ENCODE assay signal across 26 cellular contexts in the genomic region with DNA sequence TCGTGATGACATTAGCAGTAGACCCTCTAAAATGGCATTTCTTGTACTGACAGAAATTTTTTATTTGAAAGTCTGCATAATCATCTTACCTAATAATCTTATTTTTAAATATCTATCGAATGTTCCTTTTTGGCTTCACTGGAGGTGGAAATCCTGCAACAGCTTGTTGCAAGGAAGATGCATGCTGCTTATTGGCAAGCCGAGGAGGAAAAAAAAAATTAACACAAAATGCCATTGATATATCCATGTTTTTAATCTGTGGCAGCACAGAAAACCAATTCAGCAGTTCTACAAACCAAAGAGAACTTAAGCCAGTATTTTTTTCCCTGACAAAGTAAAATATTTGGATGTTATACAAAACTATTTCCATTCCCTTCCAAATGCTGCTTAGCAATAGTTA.
"Had no signal": no experiment of that assay in that cellular context is flagged by ENCODE, and none has a peak within 500 bp of the region (broad histone marks: within the 10 kb centered on the region; RNA-seq: fewer than 3 reads in every experiment).

No MANE protein-coding gene starts in this region.

- H3K9me3 ChIP-seq: left lung, lower lobe of right lung, ovary, psoas muscle, right lobe of liver, testis, thyroid gland, transverse colon, upper lobe of left lung, vagina had no signal

- FAIRE-seq: keratinocyte had no signal

- DNase-seq: hippocampal formation; left colon; left lung; lower lobe of right lung; mammary epithelial cell; mesendoderm; naive B cell; natural killer cell; ovary; psoas muscle; right lobe of liver; stimulated activated CD4-positive, alpha-beta T cell treated with anti-CD3 and anti-CD28 coated beads, Interleukin-1b, Interleukin-23, amount 100 ng/mL, for 48 hours; stimulated activated CD4-positive, alpha-beta T cell treated with anti-CD3 and anti-CD28 coated beads, Interleukin-2, amount 100 ng/mL, for 48 hours; stimulated activated CD4-positive, alpha-beta T cell treated with anti-CD3 and anti-CD28 coated beads, Interleukin-4, amount 100 ng/mL, for 4 hours; stimulated activated CD8-positive, alpha-beta memory T cell treated with anti-CD3 and anti-CD28 coated beads, Interleukin-4, amount 100 ng/mL, for 48 hours; stimulated activated naive CD4-positive, alpha-beta T cell treated with Interleukin-2 at 50 U/mL for 16 hours; stimulated activated naive CD8-positive, alpha-beta T cell treated with anti-CD3 and anti-CD28 coated beads, Interleukin-15, amount 100 ng/mL, for 72 hours; testis; thyroid gland; transverse colon; upper lobe of left lung had no signal

- H3K27ac ChIP-seq: lower lobe of right lung, ovary, psoas muscle, right lobe of liver, testis, thyroid gland, transverse colon, upper lobe of left lung, vagina had no signal

- H3K27me3 Mint-ChIP-seq: naive B cell; stimulated activated memory B cell treated with anti-CD40 and anti-IgM and Interleukin-4, amounts not matched to agents 10 μg/mL and 1 μg/mL and 100 μg/mL, for 72 hours; stimulated activated naive CD8-positive, alpha-beta T cell treated with anti-CD3 and anti-CD28 coated beads, Interleukin-15, amount 100 ng/mL, for 72 hours had no signal

- H3K4me2 ChIP-seq: smooth muscle cell had no signal

- ATAC-seq: left colon; left lung; lower lobe of right lung; natural killer cell; psoas muscle; right lobe of liver; stimulated activated memory B cell treated with anti-CD40 and anti-IgM and Interleukin-4, amounts not matched to agents 10 μg/mL and 1 μg/mL and 100 μg/mL, for 72 hours; stimulated activated naive CD8-positive, alpha-beta T cell treated with anti-CD3 and anti-CD28 coated beads, Interleukin-15, amount 100 ng/mL, for 72 hours had no signal

- H3K4me3 Mint-ChIP-seq: mesothelial cell of epicardium; naive B cell; natural killer cell; stimulated activated memory B cell treated with anti-CD40 and anti-IgM and Interleukin-4, amounts not matched to agents 10 μg/mL and 1 μg/mL and 100 μg/mL, for 72 hours; stimulated activated naive CD8-positive, alpha-beta T cell treated with anti-CD3 and anti-CD28 coated beads, Interleukin-15, amount 100 ng/mL, for 72 hours had no signal

- H3K9me3 Mint-ChIP-seq: mesothelial cell of epicardium; naive B cell; natural killer cell; stimulated activated memory B cell treated with anti-CD40 and anti-IgM and Interleukin-4, amounts not matched to agents 10 μg/mL and 1 μg/mL and 100 μg/mL, for 72 hours; stimulated activated naive CD8-positive, alpha-beta T cell treated with anti-CD3 and anti-CD28 coated beads, Interleukin-15, amount 100 ng/mL, for 72 hours had no signal

- H3K36me3 ChIP-seq: left lung, ovary, right lobe of liver, thyroid gland, transverse colon, vagina had no signal

- H3K27me3 ChIP-seq: left lung, ovary, right lobe of liver, testis, thyroid gland, transverse colon, upper lobe of left lung, vagina had no signal

- H3K4me3 ChIP-seq: left lung, lower lobe of right lung, ovary, psoas muscle, right lobe of liver, smooth muscle cell, testis, thyroid gland, transverse colon, upper lobe of left lung, vagina had no signal

- H3K27ac Mint-ChIP-seq: natural killer cell; stimulated activated memory B cell treated with anti-CD40 and anti-IgM and Interleukin-4, amounts not matched to agents 10 μg/mL and 1 μg/mL and 100 μg/mL, for 72 hours; stimulated activated naive CD8-positive, alpha-beta T cell treated with anti-CD3 and anti-CD28 coated beads, Interleukin-15, amount 100 ng/mL, for 72 hours had no signal
